Comparison of ENCODE assay signal across 1 cellular context in genomic region chr15:74889882-74890768, GRCh38.
TF ChIP-seq lines count a peak whose summit lies in the region.

Gene MPI, plus strand, starts transcription at chr15:74890042. Its CDS starts 32 bp downstream, at chr15:74890074.

TF ChIP-seq in K562, 482 proteins besides CTCF, POLR2A, EP300 and RAD21 (continued from another document and continues in another):
- TF ChIP-seq, protein P1, sequence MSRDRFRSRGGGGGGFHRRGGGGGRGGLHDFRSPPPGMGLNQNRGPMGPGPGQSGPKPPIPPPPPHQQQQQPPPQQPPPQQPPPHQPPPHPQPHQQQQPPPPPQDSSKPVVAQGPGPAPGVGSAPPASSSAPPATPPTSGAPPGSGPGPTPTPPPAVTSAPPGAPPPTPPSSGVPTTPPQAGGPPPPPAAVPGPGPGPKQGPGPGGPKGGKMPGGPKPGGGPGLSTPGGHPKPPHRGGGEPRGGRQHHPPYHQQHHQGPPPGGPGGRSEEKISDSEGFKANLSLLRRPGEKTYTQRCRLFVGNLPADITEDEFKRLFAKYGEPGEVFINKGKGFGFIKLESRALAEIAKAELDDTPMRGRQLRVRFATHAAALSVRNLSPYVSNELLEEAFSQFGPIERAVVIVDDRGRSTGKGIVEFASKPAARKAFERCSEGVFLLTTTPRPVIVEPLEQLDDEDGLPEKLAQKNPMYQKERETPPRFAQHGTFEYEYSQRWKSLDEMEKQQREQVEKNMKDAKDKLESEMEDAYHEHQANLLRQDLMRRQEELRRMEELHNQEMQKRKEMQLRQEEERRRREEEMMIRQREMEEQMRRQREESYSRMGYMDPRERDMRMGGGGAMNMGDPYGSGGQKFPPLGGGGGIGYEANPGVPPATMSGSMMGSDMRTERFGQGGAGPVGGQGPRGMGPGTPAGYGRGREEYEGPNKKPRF (IDR thresholded peaks at IDR 0.05; ENCODE audit: low read depth, low read length): no peak
- TF ChIP-seq ZNF407 (IDR thresholded peaks at IDR 0.05; ENCODE audit: low read depth) (no peak), ZNF695 (CRISPR knock-in tag; IDR thresholded peaks at IDR 0.05) (no peak), NELFE (IDR thresholded peaks at IDR 0.05; ENCODE audit: insufficient read depth, insufficient read length) (no peak), ETV5 (CRISPR knock-in tag; IDR thresholded peaks at IDR 0.05; ENCODE audit: low read depth) (no peak), ILK (tag; IDR thresholded peaks at IDR 0.05; ENCODE audit: borderline replicate concordance, low read depth) (no peak), RNF2 (IDR thresholded peaks at IDR 0.05) (no peak), MLX (CRISPR knock-in tag; conservative IDR thresholded peaks at IDR 0.05) (no peak), ZNF253 (CRISPR knock-in tag; conservative IDR thresholded peaks at IDR 0.05) (no peak), ZMIZ1 (IDR thresholded peaks at IDR 0.05; ENCODE audit: low read depth in 2 of 2, low read length in 2 of 2) (no peak), RBM15 (IDR thresholded peaks at IDR 0.05; ENCODE audit: insufficient read depth, low read length) (no peak), ZNF134 (CRISPR knock-in tag; conservative IDR thresholded peaks at IDR 0.05) (no peak), CC2D1A (IDR thresholded peaks at IDR 0.05) (no peak), HEY1 (CRISPR knock-in tag; IDR thresholded peaks at IDR 0.05; ENCODE audit: borderline replicate concordance) (no peak), NRF1 (conservative IDR thresholded peaks at IDR 0.05 in 1 of 2, IDR thresholded peaks at IDR 0.05 in 1 of 2) (peak in 1 of 2 experiments; percentile 12; a peak in 1 of 4 replicates), ZNF212 (CRISPR knock-in tag; IDR thresholded peaks at IDR 0.05) (no peak), ZNF395 (CRISPR knock-in tag; IDR thresholded peaks at IDR 0.05) (peak; percentile 93), GABPB2 (CRISPR knock-in tag; conservative IDR thresholded peaks at IDR 0.05) (no peak), KHSRP (IDR thresholded peaks at IDR 0.05) (no peak), MCM3 (IDR thresholded peaks at IDR 0.05) (no peak), JUN (IDR thresholded peaks at IDR 0.05; ENCODE audit: borderline replicate concordance, low read depth, low read length) (0 out of 2 replicates have a peak, but pooled peaks have one; percentile 23), JUN (CRISPR knock-in tag; IDR thresholded peaks at IDR 0.05; ENCODE audit: borderline replicate concordance) (no peak; the same call in 1 of the 2 replicates), PHF8 (IDR thresholded peaks at IDR 0.05; ENCODE audit: borderline replicate concordance, low read length) (peak; percentile 97), NFE2 (IDR thresholded peaks at IDR 0.05; ENCODE audit: low read depth) (no peak), SMARCC2 (IDR thresholded peaks at IDR 0.05; ENCODE audit: low read depth) (no peak)
- TF ChIP-seq, protein P2, sequence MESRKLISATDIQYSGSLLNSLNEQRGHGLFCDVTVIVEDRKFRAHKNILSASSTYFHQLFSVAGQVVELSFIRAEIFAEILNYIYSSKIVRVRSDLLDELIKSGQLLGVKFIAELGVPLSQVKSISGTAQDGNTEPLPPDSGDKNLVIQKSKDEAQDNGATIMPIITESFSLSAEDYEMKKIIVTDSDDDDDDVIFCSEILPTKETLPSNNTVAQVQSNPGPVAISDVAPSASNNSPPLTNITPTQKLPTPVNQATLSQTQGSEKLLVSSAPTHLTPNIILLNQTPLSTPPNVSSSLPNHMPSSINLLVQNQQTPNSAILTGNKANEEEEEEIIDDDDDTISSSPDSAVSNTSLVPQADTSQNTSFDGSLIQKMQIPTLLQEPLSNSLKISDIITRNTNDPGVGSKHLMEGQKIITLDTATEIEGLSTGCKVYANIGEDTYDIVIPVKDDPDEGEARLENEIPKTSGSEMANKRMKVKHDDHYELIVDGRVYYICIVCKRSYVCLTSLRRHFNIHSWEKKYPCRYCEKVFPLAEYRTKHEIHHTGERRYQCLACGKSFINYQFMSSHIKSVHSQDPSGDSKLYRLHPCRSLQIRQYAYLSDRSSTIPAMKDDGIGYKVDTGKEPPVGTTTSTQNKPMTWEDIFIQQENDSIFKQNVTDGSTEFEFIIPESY (CRISPR knock-in tag; IDR thresholded peaks at IDR 0.05): no peak
- TF ChIP-seq, protein P3, sequence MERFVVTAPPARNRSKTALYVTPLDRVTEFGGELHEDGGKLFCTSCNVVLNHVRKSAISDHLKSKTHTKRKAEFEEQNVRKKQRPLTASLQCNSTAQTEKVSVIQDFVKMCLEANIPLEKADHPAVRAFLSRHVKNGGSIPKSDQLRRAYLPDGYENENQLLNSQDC (CRISPR knock-in tag; IDR thresholded peaks at IDR 0.05): no peak
- TF ChIP-seq, protein P4, sequence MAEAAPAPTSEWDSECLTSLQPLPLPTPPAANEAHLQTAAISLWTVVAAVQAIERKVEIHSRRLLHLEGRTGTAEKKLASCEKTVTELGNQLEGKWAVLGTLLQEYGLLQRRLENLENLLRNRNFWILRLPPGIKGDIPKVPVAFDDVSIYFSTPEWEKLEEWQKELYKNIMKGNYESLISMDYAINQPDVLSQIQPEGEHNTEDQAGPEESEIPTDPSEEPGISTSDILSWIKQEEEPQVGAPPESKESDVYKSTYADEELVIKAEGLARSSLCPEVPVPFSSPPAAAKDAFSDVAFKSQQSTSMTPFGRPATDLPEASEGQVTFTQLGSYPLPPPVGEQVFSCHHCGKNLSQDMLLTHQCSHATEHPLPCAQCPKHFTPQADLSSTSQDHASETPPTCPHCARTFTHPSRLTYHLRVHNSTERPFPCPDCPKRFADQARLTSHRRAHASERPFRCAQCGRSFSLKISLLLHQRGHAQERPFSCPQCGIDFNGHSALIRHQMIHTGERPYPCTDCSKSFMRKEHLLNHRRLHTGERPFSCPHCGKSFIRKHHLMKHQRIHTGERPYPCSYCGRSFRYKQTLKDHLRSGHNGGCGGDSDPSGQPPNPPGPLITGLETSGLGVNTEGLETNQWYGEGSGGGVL (CRISPR knock-in tag; IDR thresholded peaks at IDR 0.05): no peak
- TF ChIP-seq, protein P5, sequence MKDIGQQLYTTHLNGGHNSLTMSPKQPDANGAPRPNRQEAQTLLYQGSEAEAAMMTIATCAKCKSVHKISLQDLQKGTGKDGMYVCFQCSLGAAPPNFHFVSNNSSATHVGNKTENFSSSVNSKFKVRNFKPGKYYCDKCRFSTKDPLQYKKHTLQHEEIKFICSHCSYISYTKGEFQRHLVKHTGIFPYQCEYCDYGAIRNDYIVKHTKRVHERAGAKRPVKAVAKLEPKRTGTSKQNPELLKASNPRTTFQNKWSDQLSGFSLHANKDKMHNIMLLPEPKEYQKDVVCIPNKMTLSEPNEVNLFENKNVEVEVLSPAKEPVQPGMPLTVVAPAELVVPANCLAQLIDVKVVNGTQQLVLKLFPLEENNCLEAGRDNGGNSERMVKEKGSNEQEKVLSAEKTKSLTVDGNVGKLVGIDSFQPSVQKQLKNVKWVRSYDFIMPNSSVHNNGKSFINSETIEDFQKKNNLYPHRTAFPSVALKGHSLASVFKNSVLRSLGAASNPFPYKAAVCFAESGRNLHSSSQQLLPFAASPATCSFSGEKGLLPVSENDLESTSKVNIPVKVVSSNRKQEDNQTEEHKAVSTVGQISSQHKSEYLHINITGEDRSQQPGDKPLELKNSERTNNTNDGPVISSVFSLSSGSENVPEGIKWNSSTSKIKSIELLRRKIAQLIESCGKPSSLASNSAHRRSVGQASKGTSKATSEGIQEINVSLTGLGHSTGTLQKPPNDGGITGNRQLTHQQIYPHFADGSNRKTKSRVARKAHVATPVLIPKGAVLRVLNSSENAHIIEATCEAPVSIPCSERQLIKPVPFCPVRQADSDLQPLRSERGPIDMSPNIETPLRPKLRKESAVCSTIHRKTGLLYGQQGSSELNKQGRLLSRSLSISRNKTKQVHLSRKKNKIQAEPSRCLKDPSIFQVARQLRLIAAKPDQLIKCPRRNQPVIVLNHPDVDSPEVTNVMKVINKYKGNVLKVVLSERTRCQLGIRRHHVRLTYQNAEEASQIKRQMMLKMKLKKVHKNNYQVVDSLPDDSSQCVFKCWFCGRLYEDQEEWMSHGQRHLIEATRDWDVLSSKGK (CRISPR knock-in tag; IDR thresholded peaks at IDR 0.05): no peak
